ENCODE assay signal across 21 cellular contexts in the genomic region with DNA sequence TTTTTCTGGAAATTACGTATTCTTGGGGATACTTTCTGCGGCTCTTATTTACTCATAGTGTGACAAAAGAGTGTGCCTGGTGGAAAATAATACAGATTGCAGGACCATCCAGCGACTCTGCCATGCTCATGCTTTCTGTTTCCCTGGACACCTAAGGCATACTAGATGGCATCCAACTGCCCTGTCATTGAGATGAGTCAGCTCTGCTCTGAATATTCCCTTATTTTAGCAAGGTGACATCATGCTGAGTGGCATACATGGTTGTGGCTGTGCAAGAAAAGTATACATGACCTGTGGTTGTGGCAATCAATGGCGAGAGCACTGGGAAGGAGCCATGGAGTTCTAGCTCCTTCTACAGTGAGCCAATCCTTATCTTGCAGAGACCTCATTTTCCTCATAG.
A peak's percentile ranks its signal among the peaks of the same experiment; 100 is the strongest.
DNase-seq lines count a peak whose midpoint lies in the region; ATAC-seq, FAIRE-seq and TF ChIP-seq lines count a peak whose summit lies in the region.
"Had no signal": no experiment of that assay in that cellular context is flagged by ENCODE, and none has a peak within 500 bp of the region (broad histone marks: within the 10 kb centered on the region; RNA-seq: fewer than 3 reads in every experiment).

No MANE protein-coding gene starts in this region.

- no peak overlapping the region for H3K4me2 ChIP-seq in Karpas-422 (ENCODE audit: low read depth, low read length, poor library complexity, severe bottlenecking)
- H3K4me2 ChIP-seq: A549 had no signal

- H3K36me3 ChIP-seq in kidney epithelial cell (ENCODE audit: control insufficient read depth, insufficient read depth, low read length) (no peaks in the 10 kb centered on the region), Karpas-422 (ENCODE audit: insufficient read depth, low read length) (no peaks in the 10 kb centered on the region)

- H3K4me3 ChIP-seq in kidney epithelial cell (ENCODE audit: low read depth, low read length) (no peak overlapping the region), Karpas-422 (ENCODE audit: low read length) (no peak overlapping the region)
- H3K4me3 ChIP-seq: A549, GM23248 had no signal

- no peaks in the 10 kb centered on the region for H4K20me1 ChIP-seq in Karpas-422 (ENCODE audit: insufficient read depth, low read depth, low read length)

- H3K27ac ChIP-seq in Karpas-422 (ENCODE audit: low read length): no peak overlapping the region
- H3K27ac ChIP-seq: 22Rv1, A549, C4-2B, GM23248 had no signal

- H3K9ac ChIP-seq in Karpas-422 (ENCODE audit: low read length): no peak overlapping the region
- H3K9ac ChIP-seq: GM23248 had no signal

- no peak for TF ChIP-seq CTCF in kidney epithelial cell (IDR thresholded peaks at IDR 0.05; ENCODE audit: insufficient read depth, low read length, poor library complexity, severe bottlenecking)
- no peak for TF ChIP-seq CTCF in omental fat pad (IDR thresholded peaks at IDR 0.05)

- no peaks in the 10 kb centered on the region for H3K4me1 ChIP-seq in Karpas-422 (ENCODE audit: low read length)
- H3K4me1 ChIP-seq: A549 had no signal

- no peak for FAIRE-seq in urothelium cell line (lab: Jason Lieb, UNC)
- FAIRE-seq: A549, GM12892, GM18507, H54 had no signal

- peak; percentile 47 for DNase-seq in DMS53 (lab: John Stamatoyannopoulos, UW)
- DNase-seq in DMS53 treated with DMSO at 0.1 percent for 48 hours (lab: John Stamatoyannopoulos, UW; ENCODE audit: unreplicated experiment): no peak
- DNase-seq in RKO (ENCODE audit: low spot score): peak; percentile 9
- DNase-seq in kidney epithelial cell (ENCODE audit: low read depth): peak; percentile 1
- DNase-seq in urothelium cell line (ENCODE audit: low spot score): peak; percentile 9
- no peak for DNase-seq in omental fat pad (ENCODE audit: low spot score)
- DNase-seq in cardiac septum (ENCODE audit: low spot score): no peak
- no peak for DNase-seq in Karpas-422
- DNase-seq: AML-193; Calu3; CD4-positive, alpha-beta T cell; GDM1; GM23248; HCEC 1CT; HFFc6 had no signal

- H3K9me3 ChIP-seq in Karpas-422 (ENCODE audit: low read length): no peaks in the 10 kb centered on the region
- H3K9me3 ChIP-seq: A549 had no signal

- no peak overlapping the region for H2AFZ ChIP-seq in Karpas-422 (ENCODE audit: low read length)
- H2AFZ ChIP-seq: GM23248 had no signal

- H3K79me2 ChIP-seq in Karpas-422 (ENCODE audit: low read length): no peaks in the 10 kb centered on the region

- H3K27me3 ChIP-seq in kidney epithelial cell (ENCODE audit: control insufficient read depth, insufficient read depth, low read length) (no peaks in the 10 kb centered on the region), Karpas-422 (ENCODE audit: low read length) (no peaks in the 10 kb centered on the region)

- H3K9me2 ChIP-seq in Karpas-422 (replicated peaks; ENCODE audit: insufficient read depth, low read length): no peaks in the 10 kb centered on the region

- intact Hi-C loops in cardiac septum (cut with DNase I): no loop called here

- no peak for ATAC-seq in omental fat pad (ENCODE audit: low FRiP score)
- ATAC-seq: A549 had no signal

Comparison
In these comparisons a context has a peak if more than half of its experiments do, and no peak if none do; other contexts are left out.
1. DNase-seq: peak in DMS53 (single experiment), RKO (single experiment), kidney epithelial cell (single experiment) and urothelium cell line (single experiment); none in DMS53 treated with DMSO at 0.1 percent for 48 hours (single experiment), omental fat pad (single experiment), cardiac septum (single experiment) and Karpas-422 (single experiment).